ENCODE assay signal across 33 cellular contexts in genomic region chr9:68768619-68769018, GRCh38.
"Had no signal": no experiment of that assay in that cellular context is flagged by ENCODE, and none has a peak within 500 bp of the region (broad histone marks: within the 10 kb centered on the region; RNA-seq: fewer than 3 reads in every experiment).

No MANE protein-coding gene starts in this region.

- H3K9me3 ChIP-seq: adrenal gland, body of pancreas, breast epithelium had no signal

- DNase-seq: activated B cell treated with CpG ODN at 0.5 μM for 24 hours; activated CD4-positive, alpha-beta memory T cell treated with anti-CD3 and anti-CD28 coated beads for 36 hours; activated CD4-positive, alpha-beta T cell treated with anti-CD3 and anti-CD28 coated beads for 4 hours; activated CD4-positive, alpha-beta T cell treated with anti-CD3 and anti-CD28 coated beads, Interleukin-2, amount 10 ng/mL, durations not matched to agents 24 days and 14 days; activated CD4-positive, alpha-beta T cell treated with anti-CD3 and anti-CD28 coated beads, Interleukin-2, amount 50 U/mL, for 1 hour; activated CD4-positive, alpha-beta T cell treated with anti-CD3 and anti-CD28 coated beads, Interleukin-2, amount 50 U/mL, for 4 hours; activated CD4-positive, CD25-positive, alpha-beta regulatory T cell treated with anti-CD3 and anti-CD28 coated beads, Interleukin-2, amount 50 U/mL, for 72 hours; activated CD8-positive, alpha-beta memory T cell treated with anti-CD3 and anti-CD28 coated beads, Interleukin-2, amount 50 U/mL, for 4 hours; activated CD8-positive, alpha-beta T cell treated with anti-CD3 and anti-CD28 coated beads for 36 hours; activated effector memory CD4-positive, alpha-beta T cell treated with anti-CD3 and anti-CD28 coated beads, Interleukin-2, amount 50 U/mL, for 16 hours; activated gamma-delta T cell treated with Interleukin-2 at 50 U/mL for 16 hours; activated naive CD4-positive, alpha-beta T cell; activated naive CD4-positive, alpha-beta T cell treated with anti-CD3 and anti-CD28 coated beads for 36 hours; activated naive CD4-positive, alpha-beta T cell treated with anti-CD3 and anti-CD28 coated beads, Interleukin-2, amount 50 U/mL, for 16 hours; activated naive CD8-positive, alpha-beta T cell treated with anti-CD3 and anti-CD28 coated beads for 36 hours; activated T-cell treated with anti-CD3 and anti-CD28 coated beads for 4 hours; activated T-cell treated with anti-CD3 and anti-CD28 coated beads, Interleukin-2, amount 50 U/mL, for 1 hour; activated T-cell treated with anti-CD3 and anti-CD28 coated beads, Interleukin-2, amount 50 U/mL, for 4 hours; activated T-cell treated with anti-CD3 and anti-CD28 coated beads, Interleukin-2, amount 50 U/mL, for 72 hours; adrenal gland; amniotic stem cell; aorta; body of pancreas; brain microvascular endothelial cell; caudate nucleus; cerebellar nuclear complex; T-helper 1 cell; T-helper 2 cell; T-helper 9 cell had no signal

- ATAC-seq: activated CD8-positive, alpha-beta T cell treated with anti-CD3 and anti-CD28 coated beads for 36 hours; activated naive CD4-positive, alpha-beta T cell treated with anti-CD3 and anti-CD28 coated beads, Interleukin-2, amount 50 U/mL, for 72 hours; activated T-cell treated with anti-CD3 and anti-CD28 coated beads, Interleukin-2, amount 50 U/mL, for 4 hours; activated T-cell treated with anti-CD3 and anti-CD28 coated beads, Interleukin-2, amount 50 U/mL, for 72 hours; activated T-helper 17 cell treated with anti-CD3 and anti-CD28 coated beads, Interleukin-2, amount 50 U/mL, for 72 hours; body of pancreas had no signal

- H3K27ac ChIP-seq: adrenal gland, body of pancreas, brain microvascular endothelial cell, breast epithelium, VCaP had no signal

- H3K4me1 ChIP-seq: adrenal gland, body of pancreas, breast epithelium had no signal

- H3K27me3 ChIP-seq: adrenal gland, body of pancreas, brain microvascular endothelial cell, breast epithelium had no signal

- H3K4me3 ChIP-seq: adrenal gland, body of pancreas, breast epithelium had no signal

- H3K36me3 ChIP-seq: adrenal gland, brain microvascular endothelial cell, breast epithelium had no signal
